ENCODE assay signal across 14 cellular contexts in genomic region chr16:27239906-27240655, GRCh38. TPM values are rescaled to one million over a fixed set of nuclear protein-coding genes. Genes with fewer than 3 reads are reported as not detected.
A peak's percentile ranks its signal among the peaks of the same experiment; 100 is the strongest.
DNase-seq lines count a peak whose midpoint lies in the region; ATAC-seq, FAIRE-seq and TF ChIP-seq lines count a peak whose summit lies in the region.
"Had no signal": no experiment of that assay in that cellular context is flagged by ENCODE, and none has a peak within 500 bp of the region (broad histone marks: within the 10 kb centered on the region; RNA-seq: fewer than 3 reads in every experiment).

No MANE protein-coding gene starts in this region.

- peaks cover 58% of the 10 kb centered on the region for H3K36me3 Mint-ChIP-seq in activated T-cell treated with anti-CD3 and anti-CD28 coated beads, Interleukin-2, amount 50 U/mL, for 24 hours (ENCODE audit: low read depth)
- H3K36me3 Mint-ChIP-seq in activated T-cell treated with anti-CD3 and anti-CD28 coated beads, Interleukin-2, amount 50 U/mL, for 4 hours (ENCODE audit: insufficient read depth) = peaks cover under 1% of the 10 kb centered on the region
- H3K36me3 Mint-ChIP-seq in activated T-helper 17 cell treated with anti-CD3 and anti-CD28 coated beads, Interleukin-2, amount 50 U/mL, for 72 hours (ENCODE audit: low read depth) = peaks cover 30% of the 10 kb centered on the region
- H3K36me3 Mint-ChIP-seq in memory B cell = no peaks in the 10 kb centered on the region

- TF ChIP-seq CTCF in tibial artery (IDR thresholded peaks at IDR 0.05) (no peak), D721Med (IDR thresholded peaks at IDR 0.05; ENCODE audit: insufficient read depth, missing control alignments) (no peak)

- no peaks in the 10 kb centered on the region for H3K36me3 ChIP-seq in tibial artery
- H3K36me3 ChIP-seq: adrenal gland had no signal

- no peaks in the 10 kb centered on the region for H3K9me3 Mint-ChIP-seq in activated T-cell treated with anti-CD3 and anti-CD28 coated beads, Interleukin-2, amount 50 U/mL, for 24 hours
- no peaks in the 10 kb centered on the region for H3K9me3 Mint-ChIP-seq in activated T-cell treated with anti-CD3 and anti-CD28 coated beads, Interleukin-2, amount 50 U/mL, for 4 hours
- H3K9me3 Mint-ChIP-seq in activated T-helper 17 cell treated with anti-CD3 and anti-CD28 coated beads, Interleukin-2, amount 50 U/mL, for 72 hours = no peaks in the 10 kb centered on the region
- H3K9me3 Mint-ChIP-seq in memory B cell = no peaks in the 10 kb centered on the region

- no peaks in the 10 kb centered on the region for H3K27me3 ChIP-seq in tibial artery
- H3K27me3 ChIP-seq: adrenal gland had no signal

- H3K27me3 Mint-ChIP-seq in activated T-cell treated with anti-CD3 and anti-CD28 coated beads, Interleukin-2, amount 50 U/mL, for 24 hours = no peaks in the 10 kb centered on the region
- no peaks in the 10 kb centered on the region for H3K27me3 Mint-ChIP-seq in activated T-cell treated with anti-CD3 and anti-CD28 coated beads, Interleukin-2, amount 50 U/mL, for 4 hours (ENCODE audit: low read depth)
- no peaks in the 10 kb centered on the region for H3K27me3 Mint-ChIP-seq in activated T-helper 17 cell treated with anti-CD3 and anti-CD28 coated beads, Interleukin-2, amount 50 U/mL, for 72 hours
- H3K27me3 Mint-ChIP-seq in memory B cell = no peaks in the 10 kb centered on the region

- H3K27ac ChIP-seq in tibial artery = peak overlapping the region; percentile 78 to 80
- H3K27ac ChIP-seq: SK-N-MC had no signal

- no peaks in the 10 kb centered on the region for H3K9me3 ChIP-seq in tibial artery
- H3K9me3 ChIP-seq: adrenal gland had no signal

- intact Hi-C loops in tibial artery (cut with DNase I; ENCODE audit: low total_unique reads) = loop anchor here (5.0 kb wide), 1 partner anchor 87 kb away; no protein-coding TSS in a partner anchor

- H3K4me3 ChIP-seq in tibial artery = no peak overlapping the region
- H3K4me3 ChIP-seq: adrenal gland, SK-N-MC had no signal

- peak; percentile 36 for DNase-seq in activated T-cell treated with anti-CD3 and anti-CD28 coated beads, Interleukin-2, amount 50 U/mL, for 24 hours
- no peak for DNase-seq in activated T-cell treated with anti-CD3 and anti-CD28 coated beads, Interleukin-2, amount 50 U/mL, for 4 hours
- DNase-seq in memory B cell (ENCODE audit: low spot score in 2 of 2) (no peak), tibial artery (peak in 1 of 2 donors; percentile 58), D721Med (ENCODE audit: insufficient read length, low spot score) (no peak)
- no peak for DNase-seq in stimulated activated CD4-positive, alpha-beta T cell treated with anti-CD3 and anti-CD28 coated beads, Interleukin-12 subunit alpha, Interleukin-12 subunit beta, amount 100 ng/mL, for 4 hours
- DNase-seq: activated CD4-positive, CD25-positive, alpha-beta regulatory T cell; DMS 273 treated with DMSO at 0.1 percent for 48 hours; NCI-H2171; small intestine had no signal

- no peak overlapping the region for H3K4me3 Mint-ChIP-seq in activated T-cell treated with anti-CD3 and anti-CD28 coated beads, Interleukin-2, amount 50 U/mL, for 24 hours
- H3K4me3 Mint-ChIP-seq in activated T-cell treated with anti-CD3 and anti-CD28 coated beads, Interleukin-2, amount 50 U/mL, for 4 hours = no peak overlapping the region
- H3K4me3 Mint-ChIP-seq in activated T-helper 17 cell treated with anti-CD3 and anti-CD28 coated beads, Interleukin-2, amount 50 U/mL, for 72 hours = no peak overlapping the region
- H3K4me3 Mint-ChIP-seq in memory B cell = no peak overlapping the region

- no peak for ATAC-seq in activated T-cell treated with anti-CD3 and anti-CD28 coated beads, Interleukin-2, amount 50 U/mL, for 4 hours
- no peak for ATAC-seq in activated T-helper 17 cell treated with anti-CD3 and anti-CD28 coated beads, Interleukin-2, amount 50 U/mL, for 72 hours (replicated peaks)
- ATAC-seq in memory B cell (ENCODE audit: low read depth) (no peak), GM21576 (IDR thresholded peaks at IDR 0.05; ENCODE audit: unreplicated experiment) (no peak)

- FAIRE-seq in D721Med (lab: Jason Lieb, UNC) = no peak
- FAIRE-seq: small intestine had no signal

- H3K4me1 ChIP-seq in tibial artery = peaks cover 0 to 77% (median 67%) of the 10 kb centered on the region in 4 donors

- H3K4me1 Mint-ChIP-seq in activated T-cell treated with anti-CD3 and anti-CD28 coated beads, Interleukin-2, amount 50 U/mL, for 24 hours (ENCODE audit: low read depth) = peaks cover 93% of the 10 kb centered on the region
- peaks cover 82% of the 10 kb centered on the region for H3K4me1 Mint-ChIP-seq in activated T-cell treated with anti-CD3 and anti-CD28 coated beads, Interleukin-2, amount 50 U/mL, for 4 hours (ENCODE audit: low read depth)
- H3K4me1 Mint-ChIP-seq in activated T-helper 17 cell treated with anti-CD3 and anti-CD28 coated beads, Interleukin-2, amount 50 U/mL, for 72 hours = peaks cover 66% of the 10 kb centered on the region
- H3K4me1 Mint-ChIP-seq in memory B cell = peaks cover 37% of the 10 kb centered on the region

- peak overlapping the region; percentile 74 for H3K27ac Mint-ChIP-seq in activated T-cell treated with anti-CD3 and anti-CD28 coated beads, Interleukin-2, amount 50 U/mL, for 24 hours
- H3K27ac Mint-ChIP-seq in activated T-helper 17 cell treated with anti-CD3 and anti-CD28 coated beads, Interleukin-2, amount 50 U/mL, for 72 hours = peak overlapping the region; percentile 98
- H3K27ac Mint-ChIP-seq in memory B cell = peak overlapping the region; percentile 12

RNA-seq across cellular contexts. Expression of gene NSMCE1, which starts 28.5 kb away (rescaled TPM):
- total RNA-seq in activated T-cell treated with anti-CD3 and anti-CD28 coated beads, Interleukin-2, amount 50 U/mL, for 4 hours = 100 to 1,000 TPM; 109 to 111 (median 111) TPM
- 10 to 100 TPM; 59.6 to 99.8 TPM for total RNA-seq in activated T-helper 17 cell treated with anti-CD3 and anti-CD28 coated beads, Interleukin-2, amount 50 U/mL, for 72 hours

RNA-seq across cellular contexts. Expression of gene KDM8, which starts 36.8 kb away (rescaled TPM):
- 10 to 100 TPM in 1 of 3 donors, 1 to 10 TPM in 2; 8.8 to 10.7 (median 8.9) TPM for total RNA-seq in activated T-cell treated with anti-CD3 and anti-CD28 coated beads, Interleukin-2, amount 50 U/mL, for 4 hours
- total RNA-seq in activated T-helper 17 cell treated with anti-CD3 and anti-CD28 coated beads, Interleukin-2, amount 50 U/mL, for 72 hours = 1 to 10 TPM; 7.7 to 9.1 TPM

Comparison
In these comparisons a context has a peak if more than half of its experiments do, and no peak if none do; other contexts are left out.
1. H3K27ac Mint-ChIP-seq: peak in every context shown above with its lines; median percentile 98 in activated T-helper 17 cell treated with anti-CD3 and anti-CD28 coated beads, Interleukin-2, amount 50 U/mL, for 72 hours; 74 in activated T-cell treated with anti-CD3 and anti-CD28 coated beads, Interleukin-2, amount 50 U/mL, for 24 hours; 12 in memory B cell.